ENCODE assay signal across 36 cellular contexts in the genomic region with DNA sequence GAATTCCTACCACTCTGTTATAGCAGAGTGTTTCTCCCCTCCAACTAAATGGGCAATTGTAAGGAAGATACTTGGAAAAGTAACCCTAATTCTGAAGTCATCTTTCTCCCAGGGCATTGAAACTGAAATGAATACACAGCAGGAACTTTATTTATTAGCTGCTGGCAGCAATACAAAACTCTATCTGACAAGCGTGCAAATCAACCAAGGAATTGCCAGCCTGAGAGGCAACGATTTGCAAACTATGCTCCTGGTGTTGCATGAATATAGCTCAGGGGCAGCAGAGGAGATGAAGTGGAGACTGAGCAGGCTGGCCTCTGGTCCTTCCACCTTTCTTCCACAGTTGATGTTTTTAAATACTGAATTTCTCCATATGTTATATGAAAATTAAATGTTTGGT. TPM values are rescaled to one million over a fixed set of nuclear protein-coding genes. Genes with fewer than 3 reads are reported as not detected.
DNase-seq lines count a peak whose midpoint lies in the region; ATAC-seq, FAIRE-seq and TF ChIP-seq lines count a peak whose summit lies in the region.
"Had no signal": no experiment of that assay in that cellular context is flagged by ENCODE, and none has a peak within 500 bp of the region (broad histone marks: within the 10 kb centered on the region; RNA-seq: fewer than 3 reads in every experiment).

No MANE protein-coding gene starts in this region.

- H3K4me3 ChIP-seq in SK-N-MC, result peak overlapping the region; percentile 61
- H3K4me3 ChIP-seq: BLaER1, cardiac muscle cell, heart left ventricle, Peyer's patch, prostate gland, right lobe of liver, spleen, thoracic aorta had no signal

- DNase-seq in EL (peak; percentile 7), SK-N-MC (ENCODE audit: low read depth, low spot score) (peak; percentile 86), epidermal melanocyte (ENCODE audit: insufficient read length, low spot score) (peak; percentile 53), pons (ENCODE audit: low spot score) (peak; percentile 60), GM12891 (ENCODE audit: insufficient read length, low spot score) (no peak), RCC 7860 (ENCODE audit: low spot score) (no peak)
- DNase-seq: activated CD4-positive, alpha-beta T cell treated with anti-CD3 and anti-CD28 coated beads for 48 hours; activated CD8-positive, alpha-beta memory T cell treated with anti-CD3 and anti-CD28 coated beads for 24 hours; activated effector memory CD4-positive, alpha-beta T cell treated with anti-CD3 and anti-CD28 coated beads, Interleukin-2, amount 50 U/mL, for 16 hours; activated T-cell treated with anti-CD3 and anti-CD28 coated beads for 4 hours; DMS79; GF-D8; heart left ventricle; midbrain; MM.1S; naive thymus-derived CD8-positive, alpha-beta T cell; NCI-H2081; NCI-H524 treated with DMSO at 0.1 percent for 48 hours; Peyer's patch; right lobe of liver; SIG-M5; spleen; stimulated activated CD4-positive, alpha-beta T cell treated with anti-CD3 and anti-CD28 coated beads, Interleukin-2, amount 100 ng/mL, for 24 hours; SW 1271; T-helper 9 cell had no signal

- no peaks in the 10 kb centered on the region for H3K9me3 ChIP-seq in SK-N-MC (ENCODE audit: low read depth, low read length)
- H3K9me3 ChIP-seq: BLaER1, heart left ventricle, Peyer's patch, prostate gland, right lobe of liver, spleen, thoracic aorta had no signal

- no peak for ATAC-seq in GM18858 (IDR thresholded peaks at IDR 0.05; ENCODE audit: unreplicated experiment)
- ATAC-seq: esophagus mucosa; heart left ventricle; naive thymus-derived CD8-positive, alpha-beta T cell; right lobe of liver had no signal

- peak overlapping the region; percentile 74 for H3K27ac ChIP-seq in SK-N-MC
- H3K27ac ChIP-seq: BLaER1, cardiac muscle cell, heart left ventricle, HL-60, KMS-11, Peyer's patch, prostate gland, right lobe of liver, spleen, thoracic aorta, VCaP had no signal

- no peaks in the 10 kb centered on the region for H3K36me3 ChIP-seq in SK-N-MC (ENCODE audit: insufficient read depth, low read length)
- H3K36me3 ChIP-seq: BLaER1, cardiac muscle cell, heart left ventricle, Peyer's patch, prostate gland, right lobe of liver, thoracic aorta had no signal

- TF ChIP-seq POLR2A in GM12891 (IDR thresholded peaks at IDR 0.05; ENCODE audit: low read depth, low read length), result no peak

- no peak overlapping the region for H3K9ac ChIP-seq in SK-N-MC (ENCODE audit: insufficient read length)
- H3K9ac ChIP-seq: BLaER1, KMS-11 had no signal

- FAIRE-seq in GM12891 (lab: Jason Lieb, UNC) (no peak), RCC 7860 (lab: Jason Lieb, UNC) (no peak)
- FAIRE-seq: H54, urothelium cell line had no signal

TF ChIP-seq in GM12891, 5 proteins besides CTCF, POLR2A, EP300 and RAD21:
- TF ChIP-seq POLR2AphosphoS5 (IDR thresholded peaks at IDR 0.05; ENCODE audit: low read depth, low read length) (no peak), PAX5 (IDR thresholded peaks at IDR 0.05; ENCODE audit: insufficient read depth, low read length, severe bottlenecking) (no peak), TAF1 (IDR thresholded peaks at IDR 0.05; ENCODE audit: low read depth, low read length) (no peak), POU2F2 (IDR thresholded peaks at IDR 0.05; ENCODE audit: low read depth, low read length) (no peak), SPI1 (IDR thresholded peaks at IDR 0.05; ENCODE audit: low read depth, low read length) (no peak)

RNA-seq across cellular contexts. Expression of a gene that starts 48.9 kb away (rescaled TPM):
- polyA plus RNA-seq in GM12891 (2012; ENCODE audit: low read depth, missing spikeins), result 0.85 TPM
- polyA plus RNA-seq: cardiac muscle cell had no signal

Comparison
In these comparisons a context has a peak if more than half of its experiments do, and no peak if none do; other contexts are left out.
1. DNase-seq: peak in EL (single experiment), SK-N-MC (single experiment), epidermal melanocyte (single experiment) and pons (single experiment); none in GM12891 (single experiment) and RCC 7860 (single experiment).